In genomic region chr5:102561894-102562760, GRCh38 we compare ENCODE assay signal across 2 cellular contexts.
A peak's percentile ranks its signal among the peaks of the same experiment; 100 is the strongest.
TF ChIP-seq lines count a peak whose summit lies in the region.

No MANE protein-coding gene starts in this region.

TF ChIP-seq in Ishikawa, 13 proteins besides CTCF, POLR2A, EP300 and RAD21 (continued from another document):
- TF ChIP-seq USF1 (IDR thresholded peaks at IDR 0.05) = no peak
- no peak for TF ChIP-seq YY1 (IDR thresholded peaks at IDR 0.05; ENCODE audit: low read depth)
- no peak for TF ChIP-seq CREB1 (IDR thresholded peaks at IDR 0.05; ENCODE audit: low read depth)
- no peak for TF ChIP-seq FOXM1 (IDR thresholded peaks at IDR 0.05; ENCODE audit: borderline replicate concordance, low read depth)

TF ChIP-seq in HepG2, 621 proteins besides CTCF, POLR2A, EP300 and RAD21 (continued from another document and continues in another):
- TF ChIP-seq ZNF574 (CRISPR knock-in tag; IDR thresholded peaks at IDR 0.05) (peak; percentile 87), ZEB1 (IDR thresholded peaks at IDR 0.05; ENCODE audit: insufficient replicate concordance, low read depth) (no peak), REXO4 (CRISPR knock-in tag; IDR thresholded peaks at IDR 0.05; ENCODE audit: borderline replicate concordance) (no peak), ZNF33A (CRISPR knock-in tag; IDR thresholded peaks at IDR 0.05; ENCODE audit: borderline replicate concordance) (no peak), ZMYM4 (CRISPR knock-in tag; IDR thresholded peaks at IDR 0.05) (peak; percentile 71), ZNF383 (CRISPR knock-in tag; IDR thresholded peaks at IDR 0.05; ENCODE audit: borderline replicate concordance) (no peak), PCBP2 (optimal IDR thresholded peaks at IDR 0.05; ENCODE audit: low read depth, low read length, poor library complexity, severe bottlenecking) (no peak), RBM39 (IDR thresholded peaks at IDR 0.05; ENCODE audit: low read depth, low read length, poor library complexity, severe bottlenecking) (no peak), ZSCAN20 (CRISPR knock-in tag; IDR thresholded peaks at IDR 0.05; ENCODE audit: borderline replicate concordance) (no peak), FOSL2 (CRISPR knock-in tag; IDR thresholded peaks at IDR 0.05) (no peak), SKI (IDR thresholded peaks at IDR 0.05; ENCODE audit: partially characterized antibody) (no peak), ZBTB7B (CRISPR knock-in tag; IDR thresholded peaks at IDR 0.05) (no peak), RBFOX2 (IDR thresholded peaks at IDR 0.05; ENCODE audit: low read depth, low read length) (no peak), HMGXB4 (CRISPR knock-in tag; IDR thresholded peaks at IDR 0.05; ENCODE audit: borderline replicate concordance in 1 of 2, low read depth in 1 of 2) (peak in 1 of 2 experiments; percentile 54; a peak in 1 of 4 replicates), PRDM15 (CRISPR knock-in tag; IDR thresholded peaks at IDR 0.05) (no peak), PAF1 (CRISPR knock-in tag; IDR thresholded peaks at IDR 0.05) (no peak), ATRX (CRISPR knock-in tag; IDR thresholded peaks at IDR 0.05; ENCODE audit: borderline replicate concordance) (no peak), GMEB1 (CRISPR knock-in tag; IDR thresholded peaks at IDR 0.05; ENCODE audit: borderline replicate concordance) (no peak), PITX1 (CRISPR knock-in tag; IDR thresholded peaks at IDR 0.05) (no peak), ISX (CRISPR knock-in tag; conservative IDR thresholded peaks at IDR 0.05) (no peak), GFI1 (CRISPR knock-in tag; IDR thresholded peaks at IDR 0.05; ENCODE audit: borderline replicate concordance) (no peak), SMAD3 (CRISPR knock-in tag; IDR thresholded peaks at IDR 0.05) (no peak), SMC3 (IDR thresholded peaks at IDR 0.05; ENCODE audit: low read length) (peak; percentile 52; the same call in 1 of the 2 replicates), NFE2L1 (CRISPR knock-in tag; IDR thresholded peaks at IDR 0.05; ENCODE audit: borderline replicate concordance) (no peak), KLF15 (CRISPR knock-in tag; IDR thresholded peaks at IDR 0.05; ENCODE audit: borderline replicate concordance) (no peak), SP1 (IDR thresholded peaks at IDR 0.05) (no peak), SP1 (CRISPR knock-in tag; IDR thresholded peaks at IDR 0.05) (no peak), MED13 (CRISPR knock-in tag; IDR thresholded peaks at IDR 0.05) (no peak), CSRNP1 (CRISPR knock-in tag; IDR thresholded peaks at IDR 0.05) (no peak), ZNF138 (CRISPR knock-in tag; IDR thresholded peaks at IDR 0.05; ENCODE audit: low read depth) (no peak), MZF1 (CRISPR knock-in tag; IDR thresholded peaks at IDR 0.05; ENCODE audit: borderline replicate concordance) (no peak), GLI4 (CRISPR knock-in tag; IDR thresholded peaks at IDR 0.05; ENCODE audit: borderline replicate concordance) (no peak), ZBTB38 (CRISPR knock-in tag; IDR thresholded peaks at IDR 0.05) (no peak), ZNF761 (CRISPR knock-in tag; conservative IDR thresholded peaks at IDR 0.05) (no peak), IRX3 (CRISPR knock-in tag; IDR thresholded peaks at IDR 0.05; ENCODE audit: borderline replicate concordance, low read depth) (no peak), MED1 (CRISPR knock-in tag; IDR thresholded peaks at IDR 0.05) (no peak), ETV5 (CRISPR knock-in tag; IDR thresholded peaks at IDR 0.05; ENCODE audit: borderline replicate concordance) (0 out of 2 replicates have a peak, but pooled peaks have one; percentile 10), SKIL (CRISPR knock-in tag; IDR thresholded peaks at IDR 0.05; ENCODE audit: borderline replicate concordance) (no peak), MYPOP (CRISPR knock-in tag; IDR thresholded peaks at IDR 0.05) (no peak), GATAD2A (CRISPR knock-in tag; IDR thresholded peaks at IDR 0.05) (no peak), ZNF543 (CRISPR knock-in tag; IDR thresholded peaks at IDR 0.05) (no peak), BCL6 (CRISPR knock-in tag; IDR thresholded peaks at IDR 0.05) (no peak), ARNT2 (CRISPR knock-in tag; IDR thresholded peaks at IDR 0.05; ENCODE audit: low read depth) (no peak), SAP130 (CRISPR knock-in tag; IDR thresholded peaks at IDR 0.05; ENCODE audit: low read depth) (no peak), ZNF784 (CRISPR knock-in tag; IDR thresholded peaks at IDR 0.05; ENCODE audit: borderline replicate concordance) (no peak), MLXIP (CRISPR knock-in tag; IDR thresholded peaks at IDR 0.05; ENCODE audit: borderline replicate concordance) (no peak), ZNF782 (CRISPR knock-in tag; IDR thresholded peaks at IDR 0.05; ENCODE audit: borderline replicate concordance) (no peak), ZFP62 (CRISPR knock-in tag; IDR thresholded peaks at IDR 0.05) (no peak)
